20 cellular contexts compared by ENCODE assay signal in genomic region chr15:69325456-69325971, GRCh38. TPM values are rescaled to one million over a fixed set of nuclear protein-coding genes. Genes with fewer than 3 reads are reported as not detected.
DNase-seq lines count a peak whose midpoint lies in the region; ATAC-seq and TF ChIP-seq lines count a peak whose summit lies in the region.
"Had no signal": no experiment of that assay in that cellular context is flagged by ENCODE, and none has a peak within 500 bp of the region (broad histone marks: within the 10 kb centered on the region; RNA-seq: fewer than 3 reads in every experiment).

No MANE protein-coding gene starts in this region.

- peaks cover 10% of the 10 kb centered on the region for H3K4me1 Mint-ChIP-seq in GM23338
- peaks cover 12% of the 10 kb centered on the region for H3K4me1 Mint-ChIP-seq in WTC11
- H3K4me1 Mint-ChIP-seq in neural progenitor cell: peaks cover 22% of the 10 kb centered on the region
- H3K4me1 Mint-ChIP-seq: CD4-positive, CD25-positive, alpha-beta regulatory T cell had no signal

- no peak for DNase-seq in GM23338 (ENCODE audit: low spot score)
- DNase-seq in NCI-H510A (lab: John Stamatoyannopoulos, UW): peak; percentile 48
- no peak for DNase-seq in WTC11 (ENCODE audit: low spot score)
- no peak for DNase-seq in neural progenitor cell (ENCODE audit: low spot score)
- no peak for DNase-seq in NCI-H748 treated with DMSO at 0.1 percent for 48 hours (lab: John Stamatoyannopoulos, UW)
- no peak for DNase-seq in erythroblast (lab: John Stamatoyannopoulos, UW)
- DNase-seq: CD4-positive, CD25-positive, alpha-beta regulatory T cell; Kasumi-1; MV-4-11; NCI-H1105; NCI-H2081; NCI-H226; NCI-H524; SJCRH30; T-helper 17 cell had no signal

- H3K79me2 ChIP-seq in GM23338 (replicated peaks; ENCODE audit: insufficient read depth): no peaks in the 10 kb centered on the region
- H3K79me2 ChIP-seq in neural progenitor cell (ENCODE audit: low read depth): no peaks in the 10 kb centered on the region

- POLR2A ChIA-PET in WTC11 (lab: Charles Lee): interaction anchor here (0.8 kb wide), 1 partner anchor 54 kb away, joined by 4 read pairs; no protein-coding TSS in a partner anchor

- peaks cover 6% of the 10 kb centered on the region; the same call in 1 of the 2 replicates for H3K4me1 ChIP-seq in GM23338 (ENCODE audit: insufficient read depth)
- no peaks in the 10 kb centered on the region for H3K4me1 ChIP-seq in neural progenitor cell
- H3K4me1 ChIP-seq: BLaER1, SJCRH30 had no signal

- no peak for TF ChIP-seq CTCF in GM23338 (conservative IDR thresholded peaks at IDR 0.05; ENCODE audit: low read depth in 2 of 2)
- no peak for TF ChIP-seq CTCF in WTC11 (IDR thresholded peaks at IDR 0.05)
- no peak for TF ChIP-seq CTCF in neural progenitor cell (IDR thresholded peaks at IDR 0.05)

- peaks cover 10% of the 10 kb centered on the region for H3K27me3 Mint-ChIP-seq in GM23338 (ENCODE audit: insufficient read depth, low read depth, poor library complexity)
- H3K27me3 Mint-ChIP-seq in WTC11 (ENCODE audit: low read depth): no peaks in the 10 kb centered on the region
- peaks cover 14% of the 10 kb centered on the region for H3K27me3 Mint-ChIP-seq in neural progenitor cell (ENCODE audit: insufficient read depth, low read depth)

- H3F3A ChIP-seq in GM23338 (replicated peaks; ENCODE audit: low read depth) (no peaks in the 10 kb centered on the region), neural progenitor cell (ENCODE audit: low read depth) (no peaks in the 10 kb centered on the region)

- TF ChIP-seq POLR2A in erythroblast (IDR thresholded peaks at IDR 0.05; ENCODE audit: low read length): no peak

- no peaks in the 10 kb centered on the region; the same call in none of the 2 replicates for H4K20me1 ChIP-seq in GM23338 (replicated peaks; ENCODE audit: insufficient read depth)
- no peaks in the 10 kb centered on the region for H4K20me1 ChIP-seq in neural progenitor cell (ENCODE audit: low read depth)
- H4K20me1 ChIP-seq: BLaER1 had no signal

- H3K36me3 Mint-ChIP-seq in GM23338 (ENCODE audit: low read depth): 0 out of 3 replicates have a peak, but pooled peaks cover 2% of the 10 kb centered on the region
- H3K36me3 Mint-ChIP-seq in WTC11: no peaks in the 10 kb centered on the region
- H3K36me3 Mint-ChIP-seq in neural progenitor cell: no peaks in the 10 kb centered on the region

- H3K4me2 ChIP-seq in GM23338 (no peak overlapping the region), neural progenitor cell (no peak overlapping the region)
- H3K4me2 ChIP-seq: BLaER1 had no signal

- ATAC-seq in GM23338 (peak; percentile 83), WTC11 (peak; percentile 77), GM18868 (IDR thresholded peaks at IDR 0.05; ENCODE audit: unreplicated experiment) (no peak)
- ATAC-seq: HCT116, Right ventricle myocardium inferior, SK-N-SH treated with all-trans-retinoic acid at 6 μM for 48 hours, T-helper 17 cell had no signal

- H3K9me3 ChIP-seq in neural progenitor cell (ENCODE audit: low read depth): no peaks in the 10 kb centered on the region
- H3K9me3 ChIP-seq: BLaER1, SJCRH30 had no signal

- H3K27ac ChIP-seq in GM23338 (ENCODE audit: low read depth) (no peak overlapping the region), neural progenitor cell (no peak overlapping the region)
- H3K27ac ChIP-seq: BLaER1, SJCRH30 had no signal

- CTCF ChIA-PET in WTC11 (lab: Charles Lee): no interaction called here

- H3K9ac ChIP-seq in neural progenitor cell: no peak overlapping the region
- H3K9ac ChIP-seq: BLaER1 had no signal

- H3K27me3 ChIP-seq in GM23338 (ENCODE audit: insufficient read depth): no peaks in the 10 kb centered on the region
- H3K27me3 ChIP-seq in neural progenitor cell: no peaks in the 10 kb centered on the region
- H3K27me3 ChIP-seq: BLaER1 had no signal

- no peaks in the 10 kb centered on the region for H3K9me2 ChIP-seq in GM23338 (ENCODE audit: insufficient read depth)

- H3K4me3 ChIP-seq in GM23338 (no peak overlapping the region), neural progenitor cell (no peak overlapping the region)
- H3K4me3 ChIP-seq: BLaER1, SJCRH30 had no signal

- H3K36me3 ChIP-seq in GM23338 (ENCODE audit: insufficient read depth): no peaks in the 10 kb centered on the region
- no peaks in the 10 kb centered on the region for H3K36me3 ChIP-seq in neural progenitor cell
- H3K36me3 ChIP-seq: BLaER1, SJCRH30 had no signal

- no peaks in the 10 kb centered on the region for H3K9me3 Mint-ChIP-seq in GM23338
- H3K9me3 Mint-ChIP-seq in WTC11: peaks cover under 1% of the 10 kb centered on the region; the same call in 1 of the 2 replicates
- H3K9me3 Mint-ChIP-seq in neural progenitor cell: no peaks in the 10 kb centered on the region
- H3K9me3 Mint-ChIP-seq: CD4-positive, CD25-positive, alpha-beta regulatory T cell had no signal

- no peak overlapping the region for H3K4me3 Mint-ChIP-seq in GM23338
- no peak overlapping the region for H3K4me3 Mint-ChIP-seq in WTC11
- no peak overlapping the region for H3K4me3 Mint-ChIP-seq in neural progenitor cell
- H3K4me3 Mint-ChIP-seq: CD4-positive, CD25-positive, alpha-beta regulatory T cell; T-helper 17 cell had no signal

- H3K27ac Mint-ChIP-seq in GM23338 (no peak overlapping the region), WTC11 (no peak overlapping the region), neural progenitor cell (peak overlapping the region; percentile 32)
- H3K27ac Mint-ChIP-seq: T-helper 17 cell had no signal

- H2AFZ ChIP-seq in GM23338 (no peak overlapping the region), neural progenitor cell (replicated peaks) (no peak overlapping the region)

TF ChIP-seq in GM23338, 12 proteins besides CTCF, POLR2A, EP300 and RAD21 (continues in another document):
- TF ChIP-seq POLR2AphosphoS5 (IDR thresholded peaks at IDR 0.05; ENCODE audit: low read depth) (no peak), ZNF114 (CRISPR knock-in tag; IDR thresholded peaks at IDR 0.05) (no peak), STAT1 (IDR thresholded peaks at IDR 0.05; ENCODE audit: unreplicated experiment) (no peak), ETS1 (IDR thresholded peaks at IDR 0.05) (no peak), CREB1 (CRISPR knock-in tag; IDR thresholded peaks at IDR 0.05; ENCODE audit: low read depth) (no peak), JUNB (IDR thresholded peaks at IDR 0.05; ENCODE audit: unreplicated experiment) (no peak), EZH2 (IDR thresholded peaks at IDR 0.05; ENCODE audit: low read depth, unreplicated experiment) (no peak), NANOG (IDR thresholded peaks at IDR 0.05; ENCODE audit: borderline replicate concordance) (no peak)

TF ChIP-seq in WTC11, 78 proteins besides CTCF, POLR2A, EP300 and RAD21 (continues in another document):
- TF ChIP-seq USF1 (CRISPR knock-in tag; IDR thresholded peaks at IDR 0.05) (peak; percentile 56; the same call in 1 of the 2 replicates), ESRRA (CRISPR knock-in tag; IDR thresholded peaks at IDR 0.05; ENCODE audit: borderline replicate concordance) (no peak), EMX1 (CRISPR knock-in tag; IDR thresholded peaks at IDR 0.05) (no peak), ARID4B (CRISPR knock-in tag; IDR thresholded peaks at IDR 0.05; ENCODE audit: borderline replicate concordance) (no peak), USF2 (CRISPR knock-in tag; IDR thresholded peaks at IDR 0.05) (peak; percentile 71), FOXP1 (CRISPR knock-in tag; IDR thresholded peaks at IDR 0.05; ENCODE audit: borderline replicate concordance) (no peak), KAT7 (CRISPR knock-in tag; IDR thresholded peaks at IDR 0.05; ENCODE audit: borderline replicate concordance) (no peak)

RNA-seq across cellular contexts. Expression of gene PAQR5, which starts 26.8 kb away (rescaled TPM):
- total RNA-seq in GM23338 (2014; rRNA removed; shearing (Covaris generic)): 14.5 and 17.7 TPM in 2 replicates
- 8.7 and 10.0 TPM in 2 replicates for polyA plus RNA-seq in GM23338 (2016; fragmentation: Nextera tagmentation; extraction: Ambion mirVana)
- total RNA-seq in WTC11 (2021) (9.4 to 11.5 TPM (median 11.4 TPM) in 3 replicates), neural progenitor cell (ENCODE audit: low replicate concordance) (1.1 and 1.4 TPM in 2 replicates)
- total RNA-seq: CD4-positive, CD25-positive, alpha-beta regulatory T cell; T-helper 17 cell had no signal
- polyA plus RNA-seq: CD4-positive, CD25-positive, alpha-beta regulatory T cell had no signal
